1 cellular context compared by ENCODE assay signal in the genomic region with DNA sequence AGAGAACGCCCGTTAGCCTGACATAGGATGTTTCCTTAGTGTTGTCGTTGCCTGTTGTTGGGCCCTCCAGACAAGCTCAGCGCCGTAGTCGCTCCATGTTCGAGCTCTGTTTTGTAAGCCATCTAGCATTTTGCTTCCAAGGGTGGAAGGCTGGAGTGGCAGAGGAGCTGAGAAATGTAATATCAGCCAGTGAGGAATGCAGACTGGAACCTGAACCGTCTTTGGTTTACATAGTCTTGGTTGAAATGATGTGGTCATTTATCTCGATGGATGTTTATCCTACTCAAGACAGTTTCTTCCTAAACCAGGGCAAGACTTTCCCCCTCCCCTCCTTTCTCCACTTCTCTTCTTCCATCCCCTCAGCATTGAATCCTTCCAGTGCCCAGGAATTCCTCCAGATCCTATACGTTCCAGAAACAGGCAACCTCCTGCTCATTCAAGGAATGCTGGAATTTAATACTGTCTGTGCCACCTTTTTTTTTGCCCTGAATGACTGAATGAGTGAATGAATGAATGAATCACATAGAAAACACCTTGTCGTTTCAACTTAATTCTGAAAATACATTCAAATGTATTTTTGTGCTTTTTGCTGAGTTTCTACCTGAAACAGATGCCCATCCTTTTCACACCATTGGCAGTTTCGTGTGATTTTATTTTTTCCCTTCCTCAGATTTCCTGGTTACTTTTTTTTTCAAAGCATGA.
TF ChIP-seq lines count a peak whose summit lies in the region.

No MANE protein-coding gene starts in this region.

TF ChIP-seq in H1, 55 proteins besides CTCF, POLR2A, EP300 and RAD21:
- TF ChIP-seq, protein P1, sequence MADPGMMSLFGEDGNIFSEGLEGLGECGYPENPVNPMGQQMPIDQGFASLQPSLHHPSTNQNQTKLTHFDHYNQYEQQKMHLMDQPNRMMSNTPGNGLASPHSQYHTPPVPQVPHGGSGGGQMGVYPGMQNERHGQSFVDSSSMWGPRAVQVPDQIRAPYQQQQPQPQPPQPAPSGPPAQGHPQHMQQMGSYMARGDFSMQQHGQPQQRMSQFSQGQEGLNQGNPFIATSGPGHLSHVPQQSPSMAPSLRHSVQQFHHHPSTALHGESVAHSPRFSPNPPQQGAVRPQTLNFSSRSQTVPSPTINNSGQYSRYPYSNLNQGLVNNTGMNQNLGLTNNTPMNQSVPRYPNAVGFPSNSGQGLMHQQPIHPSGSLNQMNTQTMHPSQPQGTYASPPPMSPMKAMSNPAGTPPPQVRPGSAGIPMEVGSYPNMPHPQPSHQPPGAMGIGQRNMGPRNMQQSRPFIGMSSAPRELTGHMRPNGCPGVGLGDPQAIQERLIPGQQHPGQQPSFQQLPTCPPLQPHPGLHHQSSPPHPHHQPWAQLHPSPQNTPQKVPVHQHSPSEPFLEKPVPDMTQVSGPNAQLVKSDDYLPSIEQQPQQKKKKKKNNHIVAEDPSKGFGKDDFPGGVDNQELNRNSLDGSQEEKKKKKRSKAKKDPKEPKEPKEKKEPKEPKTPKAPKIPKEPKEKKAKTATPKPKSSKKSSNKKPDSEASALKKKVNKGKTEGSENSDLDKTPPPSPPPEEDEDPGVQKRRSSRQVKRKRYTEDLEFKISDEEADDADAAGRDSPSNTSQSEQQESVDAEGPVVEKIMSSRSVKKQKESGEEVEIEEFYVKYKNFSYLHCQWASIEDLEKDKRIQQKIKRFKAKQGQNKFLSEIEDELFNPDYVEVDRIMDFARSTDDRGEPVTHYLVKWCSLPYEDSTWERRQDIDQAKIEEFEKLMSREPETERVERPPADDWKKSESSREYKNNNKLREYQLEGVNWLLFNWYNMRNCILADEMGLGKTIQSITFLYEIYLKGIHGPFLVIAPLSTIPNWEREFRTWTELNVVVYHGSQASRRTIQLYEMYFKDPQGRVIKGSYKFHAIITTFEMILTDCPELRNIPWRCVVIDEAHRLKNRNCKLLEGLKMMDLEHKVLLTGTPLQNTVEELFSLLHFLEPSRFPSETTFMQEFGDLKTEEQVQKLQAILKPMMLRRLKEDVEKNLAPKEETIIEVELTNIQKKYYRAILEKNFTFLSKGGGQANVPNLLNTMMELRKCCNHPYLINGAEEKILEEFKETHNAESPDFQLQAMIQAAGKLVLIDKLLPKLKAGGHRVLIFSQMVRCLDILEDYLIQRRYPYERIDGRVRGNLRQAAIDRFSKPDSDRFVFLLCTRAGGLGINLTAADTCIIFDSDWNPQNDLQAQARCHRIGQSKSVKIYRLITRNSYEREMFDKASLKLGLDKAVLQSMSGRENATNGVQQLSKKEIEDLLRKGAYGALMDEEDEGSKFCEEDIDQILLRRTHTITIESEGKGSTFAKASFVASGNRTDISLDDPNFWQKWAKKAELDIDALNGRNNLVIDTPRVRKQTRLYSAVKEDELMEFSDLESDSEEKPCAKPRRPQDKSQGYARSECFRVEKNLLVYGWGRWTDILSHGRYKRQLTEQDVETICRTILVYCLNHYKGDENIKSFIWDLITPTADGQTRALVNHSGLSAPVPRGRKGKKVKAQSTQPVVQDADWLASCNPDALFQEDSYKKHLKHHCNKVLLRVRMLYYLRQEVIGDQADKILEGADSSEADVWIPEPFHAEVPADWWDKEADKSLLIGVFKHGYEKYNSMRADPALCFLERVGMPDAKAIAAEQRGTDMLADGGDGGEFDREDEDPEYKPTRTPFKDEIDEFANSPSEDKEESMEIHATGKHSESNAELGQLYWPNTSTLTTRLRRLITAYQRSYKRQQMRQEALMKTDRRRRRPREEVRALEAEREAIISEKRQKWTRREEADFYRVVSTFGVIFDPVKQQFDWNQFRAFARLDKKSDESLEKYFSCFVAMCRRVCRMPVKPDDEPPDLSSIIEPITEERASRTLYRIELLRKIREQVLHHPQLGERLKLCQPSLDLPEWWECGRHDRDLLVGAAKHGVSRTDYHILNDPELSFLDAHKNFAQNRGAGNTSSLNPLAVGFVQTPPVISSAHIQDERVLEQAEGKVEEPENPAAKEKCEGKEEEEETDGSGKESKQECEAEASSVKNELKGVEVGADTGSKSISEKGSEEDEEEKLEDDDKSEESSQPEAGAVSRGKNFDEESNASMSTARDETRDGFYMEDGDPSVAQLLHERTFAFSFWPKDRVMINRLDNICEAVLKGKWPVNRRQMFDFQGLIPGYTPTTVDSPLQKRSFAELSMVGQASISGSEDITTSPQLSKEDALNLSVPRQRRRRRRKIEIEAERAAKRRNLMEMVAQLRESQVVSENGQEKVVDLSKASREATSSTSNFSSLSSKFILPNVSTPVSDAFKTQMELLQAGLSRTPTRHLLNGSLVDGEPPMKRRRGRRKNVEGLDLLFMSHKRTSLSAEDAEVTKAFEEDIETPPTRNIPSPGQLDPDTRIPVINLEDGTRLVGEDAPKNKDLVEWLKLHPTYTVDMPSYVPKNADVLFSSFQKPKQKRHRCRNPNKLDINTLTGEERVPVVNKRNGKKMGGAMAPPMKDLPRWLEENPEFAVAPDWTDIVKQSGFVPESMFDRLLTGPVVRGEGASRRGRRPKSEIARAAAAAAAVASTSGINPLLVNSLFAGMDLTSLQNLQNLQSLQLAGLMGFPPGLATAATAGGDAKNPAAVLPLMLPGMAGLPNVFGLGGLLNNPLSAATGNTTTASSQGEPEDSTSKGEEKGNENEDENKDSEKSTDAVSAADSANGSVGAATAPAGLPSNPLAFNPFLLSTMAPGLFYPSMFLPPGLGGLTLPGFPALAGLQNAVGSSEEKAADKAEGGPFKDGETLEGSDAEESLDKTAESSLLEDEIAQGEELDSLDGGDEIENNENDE (IDR thresholded peaks at IDR 0.05; ENCODE audit: insufficient replicate concordance, low read length), result no peak
- TF ChIP-seq SP2 (IDR thresholded peaks at IDR 0.05; ENCODE audit: low read length), result no peak
- no peak for TF ChIP-seq CBX8 (IDR thresholded peaks at IDR 0.05; ENCODE audit: borderline replicate concordance, low read depth, low read length)
- no peak for TF ChIP-seq BACH1 (IDR thresholded peaks at IDR 0.05; ENCODE audit: low read length)
- no peak for TF ChIP-seq SIX5 (IDR thresholded peaks at IDR 0.05; ENCODE audit: low read depth, low read length)
- no peak for TF ChIP-seq SAP30 (IDR thresholded peaks at IDR 0.05; ENCODE audit: insufficient read depth, insufficient replicate concordance, low read length)
- no peak for TF ChIP-seq CHD1 (IDR thresholded peaks at IDR 0.05; ENCODE audit: low read depth, low read length)
- TF ChIP-seq CBX5 (IDR thresholded peaks at IDR 0.05; ENCODE audit: low read depth, low read length), result no peak
- no peak for TF ChIP-seq YY1 (IDR thresholded peaks at IDR 0.05; ENCODE audit: low read depth, low read length)
- TF ChIP-seq TAF7 (optimal IDR thresholded peaks at IDR 0.05; ENCODE audit: borderline replicate concordance, low read depth, low read length), result no peak
- no peak for TF ChIP-seq POLR2AphosphoS5 (IDR thresholded peaks at IDR 0.05; ENCODE audit: low read depth, low read length)
- TF ChIP-seq RFX5 (IDR thresholded peaks at IDR 0.05; ENCODE audit: borderline replicate concordance, low read depth, low read length), result no peak
- TF ChIP-seq FOSL1 (IDR thresholded peaks at IDR 0.05; ENCODE audit: insufficient read depth, low read depth, low read length), result no peak
- TF ChIP-seq JUND (IDR thresholded peaks at IDR 0.05; ENCODE audit: low read length), result no peak
- no peak for TF ChIP-seq ZNF274 (IDR thresholded peaks at IDR 0.05; ENCODE audit: borderline replicate concordance, extremely low read depth, low read length)
- no peak for TF ChIP-seq RXRA (IDR thresholded peaks at IDR 0.05; ENCODE audit: insufficient read depth, low read depth, low read length)
- TF ChIP-seq SIN3A (conservative IDR thresholded peaks at IDR 0.05 in 1 of 2, IDR thresholded peaks at IDR 0.05 in 1 of 2; ENCODE audit: low read depth in 1 of 2, low read length in 2 of 2), result no peak
- TF ChIP-seq RNF2 (IDR thresholded peaks at IDR 0.05; ENCODE audit: borderline replicate concordance, low read depth, low read length, missing control alignments, poor library complexity, severe bottlenecking), result no peak
- TF ChIP-seq, protein P2, sequence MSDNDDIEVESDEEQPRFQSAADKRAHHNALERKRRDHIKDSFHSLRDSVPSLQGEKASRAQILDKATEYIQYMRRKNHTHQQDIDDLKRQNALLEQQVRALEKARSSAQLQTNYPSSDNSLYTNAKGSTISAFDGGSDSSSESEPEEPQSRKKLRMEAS (IDR thresholded peaks at IDR 0.05), result no peak
- no peak for TF ChIP-seq CREB1 (IDR thresholded peaks at IDR 0.05)
